Comparison of ENCODE assay signal across 1 cellular context in genomic region chr5:178204205-178205009, GRCh38.
TF ChIP-seq lines count a peak whose summit lies in the region.

HNRNPAB (plus strand) TSS chr5:178204533; CDS start chr5:178204838, 305 bp downstream.

TF ChIP-seq in HCT116, 20 proteins besides CTCF, POLR2A, EP300 and RAD21 (continued from another document):
- TF ChIP-seq ZBTB33 (IDR thresholded peaks at IDR 0.05; ENCODE audit: extremely low read depth, insufficient replicate concordance, low read length) (peak; percentile 48), POLR2AphosphoS5 (IDR thresholded peaks at IDR 0.05; ENCODE audit: low read depth, low read length) (peak; percentile 100), SRF (IDR thresholded peaks at IDR 0.05; ENCODE audit: low read depth) (no peak), YY1 (IDR thresholded peaks at IDR 0.05; ENCODE audit: extremely low read depth, insufficient replicate concordance, low read depth, low read length) (peak; percentile 75), SIN3A (IDR thresholded peaks at IDR 0.05; ENCODE audit: low read depth) (no peak)
